ENCODE assay signal across 8 cellular contexts in genomic region chr1:150767704-150768103, GRCh38. TPM values are rescaled to one million over a fixed set of nuclear protein-coding genes. Genes with fewer than 3 reads are reported as not detected.
"Had no signal": no experiment of that assay in that cellular context is flagged by ENCODE, and none has a peak within 500 bp of the region (broad histone marks: within the 10 kb centered on the region; RNA-seq: fewer than 3 reads in every experiment).

No MANE protein-coding gene starts in this region.

RNA-seq across cellular contexts. Expression of gene HORMAD1, which starts 47.0 kb away (rescaled TPM):
- total RNA-seq: activated CD4-positive, alpha-beta memory T cell treated with anti-CD3 and anti-CD28 coated beads for 36 hours; activated naive CD8-positive, alpha-beta T cell treated with anti-CD3 and anti-CD28 coated beads for 36 hours; activated T-helper 1 cell treated with anti-CD3 and anti-CD28 coated beads, Interleukin-12 subunit alpha, Interleukin-12 subunit beta, Interleukin-2, Interleukin-4 antibody, amounts not matched to agents 30 ng/mL and 10 ng/mL and 1 ng/mL, durations not matched to agents 14 hours and 24 hours and 36 hours; chondrocyte; MCF 10A; RPMI7951; T-helper 1 cell treated with Interleukin-12 subunit alpha and Interleukin-12 subunit beta and Interleukin-4 antibody, amounts not matched to agents 30 ng/mL and 1 ng/mL, for 36 hours had no signal
- polyA plus RNA-seq: aorta had no signal
